ENCODE assay signal across 14 cellular contexts in genomic region chr7:128936798-128937197, GRCh38. TPM values are rescaled to one million over a fixed set of nuclear protein-coding genes. Genes with fewer than 3 reads are reported as not detected.
DNase-seq lines count a peak whose midpoint lies in the region; ATAC-seq and TF ChIP-seq lines count a peak whose summit lies in the region.
"Had no signal": no experiment of that assay in that cellular context is flagged by ENCODE, and none has a peak within 500 bp of the region (broad histone marks: within the 10 kb centered on the region; RNA-seq: fewer than 3 reads in every experiment).

No MANE protein-coding gene starts in this region.

- H3K27me3 ChIP-seq in GM23338 (ENCODE audit: insufficient read depth) (peaks cover 61% of the 10 kb centered on the region), neural progenitor cell (peaks cover 66% of the 10 kb centered on the region), SJCRH30 (peaks cover 35% of the 10 kb centered on the region; the same call in 1 of the 2 replicates)
- H3K27me3 ChIP-seq: thyroid gland had no signal

- H3K4me3 Mint-ChIP-seq in activated CD4-positive, alpha-beta T cell treated with anti-CD3 and anti-CD28 coated beads, Interleukin-2, amount 10 ng/mL, durations not matched to agents 24 days and 14 days = peak overlapping the region; percentile 91
- peak overlapping the region; percentile 61 for H3K4me3 Mint-ChIP-seq in GM23338
- peak overlapping the region; percentile 52 for H3K4me3 Mint-ChIP-seq in activated naive CD8-positive, alpha-beta T cell treated with anti-CD3 and anti-CD28 coated beads for 36 hours
- H3K4me3 Mint-ChIP-seq in neural progenitor cell = peak overlapping the region; percentile 57

- no peaks in the 10 kb centered on the region for H3K9me2 ChIP-seq in GM23338 (ENCODE audit: insufficient read depth)

- no peak overlapping the region for H2AFZ ChIP-seq in GM23338
- H2AFZ ChIP-seq in neural progenitor cell (replicated peaks) = no peak overlapping the region

- intact Hi-C loops in activated CD4-positive, alpha-beta T cell treated with anti-CD3 and anti-CD28 coated beads, Interleukin-2, amount 10 ng/mL, durations not matched to agents 24 days and 14 days (cut with micrococcal nuclease) = no loop called here

- H3K27ac ChIP-seq in GM23338 (ENCODE audit: low read depth) = no peak overlapping the region
- no peak overlapping the region for H3K27ac ChIP-seq in neural progenitor cell
- H3K27ac ChIP-seq in SJCRH30 = no peak overlapping the region
- H3K27ac ChIP-seq: epithelial cell of prostate, hepatocyte, thyroid gland had no signal

- no peaks in the 10 kb centered on the region for H3K36me3 ChIP-seq in GM23338 (ENCODE audit: insufficient read depth)
- no peaks in the 10 kb centered on the region for H3K36me3 ChIP-seq in neural progenitor cell
- no peaks in the 10 kb centered on the region for H3K36me3 ChIP-seq in SJCRH30
- H3K36me3 ChIP-seq: thyroid gland had no signal

- ATAC-seq in GM23338 (no peak), HG03342 (IDR thresholded peaks at IDR 0.05; ENCODE audit: unreplicated experiment) (no peak), HG03460 (IDR thresholded peaks at IDR 0.05; ENCODE audit: unreplicated experiment) (no peak)

- H4K20me1 ChIP-seq in GM23338 (replicated peaks; ENCODE audit: insufficient read depth) (peaks cover 4% of the 10 kb centered on the region; the same call in 1 of the 2 replicates), neural progenitor cell (ENCODE audit: low read depth) (no peaks in the 10 kb centered on the region)

- H3K79me2 ChIP-seq in GM23338 (replicated peaks; ENCODE audit: insufficient read depth) (no peaks in the 10 kb centered on the region), neural progenitor cell (ENCODE audit: low read depth) (no peaks in the 10 kb centered on the region)
- H3K79me2 ChIP-seq: hepatocyte had no signal

- H3F3A ChIP-seq in GM23338 (replicated peaks; ENCODE audit: low read depth) (0 out of 2 replicates have a peak, but pooled peaks cover 5% of the 10 kb centered on the region), neural progenitor cell (ENCODE audit: low read depth) (peaks cover 6% of the 10 kb centered on the region)

- no peak for DNase-seq in activated CD4-positive, alpha-beta T cell treated with anti-CD3 and anti-CD28 coated beads, Interleukin-2, amount 10 ng/mL, durations not matched to agents 24 days and 14 days
- no peak for DNase-seq in activated CD4-positive, alpha-beta T cell treated with anti-CD3 and anti-CD28 coated beads for 1 hour
- DNase-seq in GM23338 (ENCODE audit: low spot score) (no peak), neural progenitor cell (ENCODE audit: low spot score) (no peak), SJCRH30 (no peak)
- DNase-seq in activated naive CD8-positive, alpha-beta T cell treated with anti-CD3 and anti-CD28 coated beads for 36 hours = no peak
- DNase-seq: NCI-H2029, NCI-H526 treated with DMSO at 0.1 percent for 48 hours, thyroid gland had no signal

- peaks cover 5% of the 10 kb centered on the region for H3K9me3 Mint-ChIP-seq in activated CD4-positive, alpha-beta T cell treated with anti-CD3 and anti-CD28 coated beads, Interleukin-2, amount 10 ng/mL, durations not matched to agents 24 days and 14 days
- H3K9me3 Mint-ChIP-seq in GM23338 (no peaks in the 10 kb centered on the region), neural progenitor cell (peaks cover 4% of the 10 kb centered on the region)
- H3K9me3 Mint-ChIP-seq in activated naive CD8-positive, alpha-beta T cell treated with anti-CD3 and anti-CD28 coated beads for 36 hours = no peaks in the 10 kb centered on the region

- H3K9me3 ChIP-seq in neural progenitor cell (ENCODE audit: low read depth) (no peaks in the 10 kb centered on the region), SJCRH30 (replicated peaks) (no peaks in the 10 kb centered on the region)
- H3K9me3 ChIP-seq: A549, thyroid gland had no signal

- peak overlapping the region; percentile 85 for H3K27ac Mint-ChIP-seq in activated CD4-positive, alpha-beta T cell treated with anti-CD3 and anti-CD28 coated beads, Interleukin-2, amount 10 ng/mL, durations not matched to agents 24 days and 14 days
- no peak overlapping the region for H3K27ac Mint-ChIP-seq in GM23338
- H3K27ac Mint-ChIP-seq in activated naive CD8-positive, alpha-beta T cell treated with anti-CD3 and anti-CD28 coated beads for 36 hours = no peak overlapping the region
- H3K27ac Mint-ChIP-seq in neural progenitor cell = no peak overlapping the region

- peaks cover 7% of the 10 kb centered on the region for H3K36me3 Mint-ChIP-seq in activated CD4-positive, alpha-beta T cell treated with anti-CD3 and anti-CD28 coated beads, Interleukin-2, amount 10 ng/mL, durations not matched to agents 24 days and 14 days (ENCODE audit: low read depth)
- H3K36me3 Mint-ChIP-seq in GM23338 (ENCODE audit: low read depth) (no peaks in the 10 kb centered on the region; the same call in 2 of the 3 replicates), neural progenitor cell (peaks cover 4% of the 10 kb centered on the region)
- peaks cover 4% of the 10 kb centered on the region for H3K36me3 Mint-ChIP-seq in activated naive CD8-positive, alpha-beta T cell treated with anti-CD3 and anti-CD28 coated beads for 36 hours

- H3K4me2 ChIP-seq in GM23338 (no peak overlapping the region; the same call in 1 of the 2 replicates), neural progenitor cell (no peak overlapping the region)

- H3K4me1 ChIP-seq in GM23338 (ENCODE audit: insufficient read depth) (no peaks in the 10 kb centered on the region), neural progenitor cell (no peaks in the 10 kb centered on the region), SJCRH30 (no peaks in the 10 kb centered on the region)

- peaks cover 37% of the 10 kb centered on the region for H3K4me1 Mint-ChIP-seq in activated CD4-positive, alpha-beta T cell treated with anti-CD3 and anti-CD28 coated beads, Interleukin-2, amount 10 ng/mL, durations not matched to agents 24 days and 14 days
- H3K4me1 Mint-ChIP-seq in GM23338 = peaks cover 14% of the 10 kb centered on the region
- peaks cover 40% of the 10 kb centered on the region for H3K4me1 Mint-ChIP-seq in activated naive CD8-positive, alpha-beta T cell treated with anti-CD3 and anti-CD28 coated beads for 36 hours
- H3K4me1 Mint-ChIP-seq in neural progenitor cell = peaks cover 15% of the 10 kb centered on the region

- no peak for TF ChIP-seq CTCF in GM23338 (conservative IDR thresholded peaks at IDR 0.05; ENCODE audit: low read depth in 2 of 2)
- TF ChIP-seq CTCF in neural progenitor cell (IDR thresholded peaks at IDR 0.05) = no peak

- H3K4me3 ChIP-seq in GM23338 (no peak overlapping the region), neural progenitor cell (no peak overlapping the region), SJCRH30 (no peak overlapping the region)
- H3K4me3 ChIP-seq: hepatocyte, thyroid gland had no signal

- peaks cover 17% of the 10 kb centered on the region for H3K27me3 Mint-ChIP-seq in activated CD4-positive, alpha-beta T cell treated with anti-CD3 and anti-CD28 coated beads, Interleukin-2, amount 10 ng/mL, durations not matched to agents 24 days and 14 days
- H3K27me3 Mint-ChIP-seq in GM23338 (ENCODE audit: insufficient read depth, low read depth, poor library complexity) (peaks cover 59% of the 10 kb centered on the region), neural progenitor cell (ENCODE audit: insufficient read depth, low read depth) (peaks cover 49% of the 10 kb centered on the region)
- peaks cover 57% of the 10 kb centered on the region for H3K27me3 Mint-ChIP-seq in activated naive CD8-positive, alpha-beta T cell treated with anti-CD3 and anti-CD28 coated beads for 36 hours

- no peak overlapping the region for H3K9ac ChIP-seq in neural progenitor cell

TF ChIP-seq in GM23338, 12 proteins besides CTCF, POLR2A, EP300 and RAD21 (continues in another document):
- TF ChIP-seq EZH2 (IDR thresholded peaks at IDR 0.05; ENCODE audit: low read depth, unreplicated experiment) (no peak), STAT1 (IDR thresholded peaks at IDR 0.05; ENCODE audit: unreplicated experiment) (no peak), ZNF114 (CRISPR knock-in tag; IDR thresholded peaks at IDR 0.05) (no peak), ETS1 (IDR thresholded peaks at IDR 0.05) (no peak), POLR2AphosphoS5 (IDR thresholded peaks at IDR 0.05; ENCODE audit: low read depth) (no peak)

RNA-seq across cellular contexts. Expression of gene IRF5, which starts 0.9 kb away (rescaled TPM):
- 16.2 and 18.6 TPM in 2 replicates for total RNA-seq in activated CD4-positive, alpha-beta T cell treated with anti-CD3 and anti-CD28 coated beads, Interleukin-2, amount 10 ng/mL, durations not matched to agents 24 days and 14 days
- 1.1 and 3.7 TPM in 2 replicates for total RNA-seq in GM23338 (2014; rRNA removed; shearing (Covaris generic))
- 0.37 and 1.9 TPM in 2 replicates for polyA plus RNA-seq in GM23338 (2016; fragmentation: Nextera tagmentation; extraction: Ambion mirVana)
- 1 to 10 TPM; 3.8 to 4.0 TPM for total RNA-seq in activated naive CD8-positive, alpha-beta T cell treated with anti-CD3 and anti-CD28 coated beads for 36 hours
- total RNA-seq in neural progenitor cell (ENCODE audit: low replicate concordance) = 0.22 and 0.28 TPM in 2 replicates
- 0.08 and 0.16 TPM in 2 replicates for total RNA-seq in SJCRH30 (2014; rRNA removed; shearing (Covaris generic))
- polyA plus RNA-seq: hepatocyte had no signal

RNA-seq across cellular contexts. Expression of gene KCP, which starts 26.3 kb away (rescaled TPM):
- 0.09 and 0.17 TPM in 2 replicates for total RNA-seq in activated CD4-positive, alpha-beta T cell treated with anti-CD3 and anti-CD28 coated beads, Interleukin-2, amount 10 ng/mL, durations not matched to agents 24 days and 14 days
- total RNA-seq in GM23338 (2014; rRNA removed; shearing (Covaris generic)) = 0.76 and 1.3 TPM in 2 replicates
- polyA plus RNA-seq in GM23338 (2016; fragmentation: Nextera tagmentation; extraction: Ambion mirVana) = 0.99 and 1.1 TPM in 2 replicates
- under 1 TPM; 0.10 to 0.14 TPM for total RNA-seq in activated naive CD8-positive, alpha-beta T cell treated with anti-CD3 and anti-CD28 coated beads for 36 hours
- 0.06 and 3.5 TPM in 2 replicates for total RNA-seq in neural progenitor cell (ENCODE audit: low replicate concordance)
- total RNA-seq in SJCRH30 (2014; rRNA removed; shearing (Covaris generic)) = 0.20 and 0.38 TPM in 2 replicates
